1 cellular context compared by ENCODE assay signal in genomic region chr1:150281758-150282557, GRCh38.
A peak's percentile ranks its signal among the peaks of the same experiment; 100 is the strongest.
TF ChIP-seq lines count a peak whose summit lies in the region.

A gene with protein sequence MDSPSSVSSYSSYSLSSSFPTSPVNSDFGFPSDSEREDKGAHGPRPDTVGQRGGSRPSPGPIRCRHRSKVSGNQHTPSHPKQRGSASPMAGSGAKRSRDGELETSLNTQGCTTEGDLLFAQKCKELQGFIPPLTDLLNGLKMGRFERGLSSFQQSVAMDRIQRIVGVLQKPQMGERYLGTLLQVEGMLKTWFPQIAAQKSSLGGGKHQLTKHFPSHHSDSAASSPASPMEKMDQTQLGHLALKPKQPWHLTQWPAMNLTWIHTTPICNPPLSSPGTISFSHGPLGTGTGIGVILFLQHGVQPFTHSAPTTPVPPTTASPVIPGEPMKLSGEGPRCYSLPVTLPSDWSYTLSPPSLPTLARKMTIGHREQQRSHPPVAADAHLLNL (plus strand): TSS chr1:150282554. CDS start chr1:150283268, 714 bp downstream.

TF ChIP-seq in HEK293, 187 proteins besides CTCF, POLR2A, EP300 and RAD21 (continued from another document and continues in another):
- TF ChIP-seq, protein P1, sequence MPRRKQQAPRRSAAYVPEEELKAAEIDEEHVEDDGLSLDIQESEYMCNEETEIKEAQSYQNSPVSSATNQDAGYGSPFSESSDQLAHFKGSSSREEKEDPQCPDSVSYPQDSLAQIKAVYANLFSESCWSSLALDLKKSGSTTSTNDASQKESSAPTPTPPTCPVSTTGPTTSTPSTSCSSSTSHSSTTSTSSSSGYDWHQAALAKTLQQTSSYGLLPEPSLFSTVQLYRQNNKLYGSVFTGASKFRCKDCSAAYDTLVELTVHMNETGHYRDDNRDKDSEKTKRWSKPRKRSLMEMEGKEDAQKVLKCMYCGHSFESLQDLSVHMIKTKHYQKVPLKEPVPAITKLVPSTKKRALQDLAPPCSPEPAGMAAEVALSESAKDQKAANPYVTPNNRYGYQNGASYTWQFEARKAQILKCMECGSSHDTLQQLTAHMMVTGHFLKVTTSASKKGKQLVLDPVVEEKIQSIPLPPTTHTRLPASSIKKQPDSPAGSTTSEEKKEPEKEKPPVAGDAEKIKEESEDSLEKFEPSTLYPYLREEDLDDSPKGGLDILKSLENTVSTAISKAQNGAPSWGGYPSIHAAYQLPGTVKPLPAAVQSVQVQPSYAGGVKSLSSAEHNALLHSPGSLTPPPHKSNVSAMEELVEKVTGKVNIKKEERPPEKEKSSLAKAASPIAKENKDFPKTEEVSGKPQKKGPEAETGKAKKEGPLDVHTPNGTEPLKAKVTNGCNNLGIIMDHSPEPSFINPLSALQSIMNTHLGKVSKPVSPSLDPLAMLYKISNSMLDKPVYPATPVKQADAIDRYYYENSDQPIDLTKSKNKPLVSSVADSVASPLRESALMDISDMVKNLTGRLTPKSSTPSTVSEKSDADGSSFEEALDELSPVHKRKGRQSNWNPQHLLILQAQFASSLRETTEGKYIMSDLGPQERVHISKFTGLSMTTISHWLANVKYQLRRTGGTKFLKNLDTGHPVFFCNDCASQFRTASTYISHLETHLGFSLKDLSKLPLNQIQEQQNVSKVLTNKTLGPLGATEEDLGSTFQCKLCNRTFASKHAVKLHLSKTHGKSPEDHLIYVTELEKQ (tag by site-specific recombination; IDR thresholded peaks at IDR 0.05; ENCODE audit: borderline replicate concordance), result no peak
- TF ChIP-seq ZNF16 (tag by site-specific recombination; IDR thresholded peaks at IDR 0.05; ENCODE audit: low read depth) (no peak), ZNF423 (tag by site-specific recombination; IDR thresholded peaks at IDR 0.05) (no peak), TCF7L2 (IDR thresholded peaks at IDR 0.05; ENCODE audit: borderline replicate concordance, low read depth, low read length) (no peak), ZNF394 (tag by site-specific recombination; IDR thresholded peaks at IDR 0.05; ENCODE audit: borderline replicate concordance) (peak; percentile 14; the same call in 1 of the 2 replicates), GLI4 (tag by site-specific recombination; IDR thresholded peaks at IDR 0.05) (no peak), ZNF404 (tag by site-specific recombination; IDR thresholded peaks at IDR 0.05) (no peak), BCL11B (tag by site-specific recombination; IDR thresholded peaks at IDR 0.05; ENCODE audit: low read depth) (no peak), ZNF202 (tag by site-specific recombination; IDR thresholded peaks at IDR 0.05; ENCODE audit: borderline replicate concordance) (no peak), ZBTB11 (tag by site-specific recombination; conservative IDR thresholded peaks at IDR 0.05; ENCODE audit: low read depth) (no peak; the same call in 1 of the 2 replicates), SALL2 (tag by site-specific recombination; IDR thresholded peaks at IDR 0.05; ENCODE audit: borderline replicate concordance) (no peak), ZNF174 (tag by site-specific recombination; IDR thresholded peaks at IDR 0.05) (no peak), ZNF791 (tag by site-specific recombination; IDR thresholded peaks at IDR 0.05) (no peak), ZNF239 (tag by site-specific recombination; IDR thresholded peaks at IDR 0.05) (no peak), ZNF121 (tag by site-specific recombination; IDR thresholded peaks at IDR 0.05) (no peak), OVOL3 (tag by site-specific recombination; IDR thresholded peaks at IDR 0.05) (no peak), ZXDB (tag by site-specific recombination; IDR thresholded peaks at IDR 0.05) (0 out of 2 replicates have a peak, but pooled peaks have one; percentile 17), ZNF660 (tag by site-specific recombination; IDR thresholded peaks at IDR 0.05) (no peak), ZNF76 (tag by site-specific recombination; IDR thresholded peaks at IDR 0.05; ENCODE audit: borderline replicate concordance, low read depth) (no peak), ZNF311 (tag by site-specific recombination; IDR thresholded peaks at IDR 0.05; ENCODE audit: borderline replicate concordance) (no peak), KLF17 (tag by site-specific recombination; IDR thresholded peaks at IDR 0.05) (peak; percentile 67), ZEB2 (tag by site-specific recombination; IDR thresholded peaks at IDR 0.05) (peak; percentile 22; the same call in 1 of the 2 replicates), ZNF624 (tag by site-specific recombination; IDR thresholded peaks at IDR 0.05) (no peak), ZNF768 (tag by site-specific recombination; IDR thresholded peaks at IDR 0.05) (no peak), ZNF600 (tag by site-specific recombination; IDR thresholded peaks at IDR 0.05) (peak; percentile 37; the same call in 1 of the 2 replicates), ZNF792 (tag by site-specific recombination; IDR thresholded peaks at IDR 0.05) (no peak), GFI1B (tag by site-specific recombination; IDR thresholded peaks at IDR 0.05) (peak; percentile 45; the same call in 1 of the 2 replicates), ZNF138 (tag by site-specific recombination; IDR thresholded peaks at IDR 0.05; ENCODE audit: borderline replicate concordance) (no peak), ZSCAN30 (tag by site-specific recombination; IDR thresholded peaks at IDR 0.05) (no peak), ZNF544 (tag by site-specific recombination; IDR thresholded peaks at IDR 0.05) (no peak), ZFP37 (tag by site-specific recombination; IDR thresholded peaks at IDR 0.05) (no peak), SETDB1 (IDR thresholded peaks at IDR 0.05; ENCODE audit: insufficient read length, low read length) (no peak), OSR2 (tag by site-specific recombination; IDR thresholded peaks at IDR 0.05) (no peak)
- TF ChIP-seq, protein P2, sequence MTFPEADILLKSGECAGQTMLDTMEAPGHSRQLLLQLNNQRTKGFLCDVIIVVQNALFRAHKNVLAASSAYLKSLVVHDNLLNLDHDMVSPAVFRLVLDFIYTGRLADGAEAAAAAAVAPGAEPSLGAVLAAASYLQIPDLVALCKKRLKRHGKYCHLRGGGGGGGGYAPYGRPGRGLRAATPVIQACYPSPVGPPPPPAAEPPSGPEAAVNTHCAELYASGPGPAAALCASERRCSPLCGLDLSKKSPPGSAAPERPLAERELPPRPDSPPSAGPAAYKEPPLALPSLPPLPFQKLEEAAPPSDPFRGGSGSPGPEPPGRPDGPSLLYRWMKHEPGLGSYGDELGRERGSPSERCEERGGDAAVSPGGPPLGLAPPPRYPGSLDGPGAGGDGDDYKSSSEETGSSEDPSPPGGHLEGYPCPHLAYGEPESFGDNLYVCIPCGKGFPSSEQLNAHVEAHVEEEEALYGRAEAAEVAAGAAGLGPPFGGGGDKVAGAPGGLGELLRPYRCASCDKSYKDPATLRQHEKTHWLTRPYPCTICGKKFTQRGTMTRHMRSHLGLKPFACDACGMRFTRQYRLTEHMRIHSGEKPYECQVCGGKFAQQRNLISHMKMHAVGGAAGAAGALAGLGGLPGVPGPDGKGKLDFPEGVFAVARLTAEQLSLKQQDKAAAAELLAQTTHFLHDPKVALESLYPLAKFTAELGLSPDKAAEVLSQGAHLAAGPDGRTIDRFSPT (tag by site-specific recombination; IDR thresholded peaks at IDR 0.05), result no peak
- TF ChIP-seq, protein P3, sequence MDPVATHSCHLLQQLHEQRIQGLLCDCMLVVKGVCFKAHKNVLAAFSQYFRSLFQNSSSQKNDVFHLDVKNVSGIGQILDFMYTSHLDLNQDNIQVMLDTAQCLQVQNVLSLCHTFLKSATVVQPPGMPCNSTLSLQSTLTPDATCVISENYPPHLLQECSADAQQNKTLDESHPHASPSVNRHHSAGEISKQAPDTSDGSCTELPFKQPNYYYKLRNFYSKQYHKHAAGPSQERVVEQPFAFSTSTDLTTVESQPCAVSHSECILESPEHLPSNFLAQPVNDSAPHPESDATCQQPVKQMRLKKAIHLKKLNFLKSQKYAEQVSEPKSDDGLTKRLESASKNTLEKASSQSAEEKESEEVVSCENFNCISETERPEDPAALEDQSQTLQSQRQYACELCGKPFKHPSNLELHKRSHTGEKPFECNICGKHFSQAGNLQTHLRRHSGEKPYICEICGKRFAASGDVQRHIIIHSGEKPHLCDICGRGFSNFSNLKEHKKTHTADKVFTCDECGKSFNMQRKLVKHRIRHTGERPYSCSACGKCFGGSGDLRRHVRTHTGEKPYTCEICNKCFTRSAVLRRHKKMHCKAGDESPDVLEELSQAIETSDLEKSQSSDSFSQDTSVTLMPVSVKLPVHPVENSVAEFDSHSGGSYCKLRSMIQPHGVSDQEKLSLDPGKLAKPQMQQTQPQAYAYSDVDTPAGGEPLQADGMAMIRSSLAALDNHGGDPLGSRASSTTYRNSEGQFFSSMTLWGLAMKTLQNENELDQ (tag by site-specific recombination; IDR thresholded peaks at IDR 0.05; ENCODE audit: low read depth), result no peak
- TF ChIP-seq, protein P4, sequence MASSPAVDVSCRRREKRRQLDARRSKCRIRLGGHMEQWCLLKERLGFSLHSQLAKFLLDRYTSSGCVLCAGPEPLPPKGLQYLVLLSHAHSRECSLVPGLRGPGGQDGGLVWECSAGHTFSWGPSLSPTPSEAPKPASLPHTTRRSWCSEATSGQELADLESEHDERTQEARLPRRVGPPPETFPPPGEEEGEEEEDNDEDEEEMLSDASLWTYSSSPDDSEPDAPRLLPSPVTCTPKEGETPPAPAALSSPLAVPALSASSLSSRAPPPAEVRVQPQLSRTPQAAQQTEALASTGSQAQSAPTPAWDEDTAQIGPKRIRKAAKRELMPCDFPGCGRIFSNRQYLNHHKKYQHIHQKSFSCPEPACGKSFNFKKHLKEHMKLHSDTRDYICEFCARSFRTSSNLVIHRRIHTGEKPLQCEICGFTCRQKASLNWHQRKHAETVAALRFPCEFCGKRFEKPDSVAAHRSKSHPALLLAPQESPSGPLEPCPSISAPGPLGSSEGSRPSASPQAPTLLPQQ (tag by site-specific recombination; IDR thresholded peaks at IDR 0.05), result peak; percentile 64
- TF ChIP-seq, protein P5, sequence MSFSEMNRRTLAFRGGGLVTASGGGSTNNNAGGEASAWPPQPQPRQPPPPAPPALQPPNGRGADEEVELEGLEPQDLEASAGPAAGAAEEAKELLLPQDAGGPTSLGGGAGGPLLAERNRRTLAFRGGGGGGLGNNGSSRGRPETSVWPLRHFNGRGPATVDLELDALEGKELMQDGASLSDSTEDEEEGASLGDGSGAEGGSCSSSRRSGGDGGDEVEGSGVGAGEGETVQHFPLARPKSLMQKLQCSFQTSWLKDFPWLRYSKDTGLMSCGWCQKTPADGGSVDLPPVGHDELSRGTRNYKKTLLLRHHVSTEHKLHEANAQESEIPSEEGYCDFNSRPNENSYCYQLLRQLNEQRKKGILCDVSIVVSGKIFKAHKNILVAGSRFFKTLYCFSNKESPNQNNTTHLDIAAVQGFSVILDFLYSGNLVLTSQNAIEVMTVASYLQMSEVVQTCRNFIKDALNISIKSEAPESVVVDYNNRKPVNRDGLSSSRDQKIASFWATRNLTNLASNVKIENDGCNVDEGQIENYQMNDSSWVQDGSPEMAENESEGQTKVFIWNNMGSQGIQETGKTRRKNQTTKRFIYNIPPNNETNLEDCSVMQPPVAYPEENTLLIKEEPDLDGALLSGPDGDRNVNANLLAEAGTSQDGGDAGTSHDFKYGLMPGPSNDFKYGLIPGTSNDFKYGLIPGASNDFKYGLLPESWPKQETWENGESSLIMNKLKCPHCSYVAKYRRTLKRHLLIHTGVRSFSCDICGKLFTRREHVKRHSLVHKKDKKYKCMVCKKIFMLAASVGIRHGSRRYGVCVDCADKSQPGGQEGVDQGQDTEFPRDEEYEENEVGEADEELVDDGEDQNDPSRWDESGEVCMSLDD (tag by site-specific recombination; IDR thresholded peaks at IDR 0.05), result no peak
